ENCODE assay signal across 2 cellular contexts in genomic region chr11:45777127-45777969, GRCh38.
A peak's percentile ranks its signal among the peaks of the same experiment; 100 is the strongest.
TF ChIP-seq lines count a peak whose summit lies in the region.

No MANE protein-coding gene starts in this region.

TF ChIP-seq in liver, 16 proteins besides CTCF, POLR2A, EP300 and RAD21 (continued from another document):
- TF ChIP-seq, protein P1, sequence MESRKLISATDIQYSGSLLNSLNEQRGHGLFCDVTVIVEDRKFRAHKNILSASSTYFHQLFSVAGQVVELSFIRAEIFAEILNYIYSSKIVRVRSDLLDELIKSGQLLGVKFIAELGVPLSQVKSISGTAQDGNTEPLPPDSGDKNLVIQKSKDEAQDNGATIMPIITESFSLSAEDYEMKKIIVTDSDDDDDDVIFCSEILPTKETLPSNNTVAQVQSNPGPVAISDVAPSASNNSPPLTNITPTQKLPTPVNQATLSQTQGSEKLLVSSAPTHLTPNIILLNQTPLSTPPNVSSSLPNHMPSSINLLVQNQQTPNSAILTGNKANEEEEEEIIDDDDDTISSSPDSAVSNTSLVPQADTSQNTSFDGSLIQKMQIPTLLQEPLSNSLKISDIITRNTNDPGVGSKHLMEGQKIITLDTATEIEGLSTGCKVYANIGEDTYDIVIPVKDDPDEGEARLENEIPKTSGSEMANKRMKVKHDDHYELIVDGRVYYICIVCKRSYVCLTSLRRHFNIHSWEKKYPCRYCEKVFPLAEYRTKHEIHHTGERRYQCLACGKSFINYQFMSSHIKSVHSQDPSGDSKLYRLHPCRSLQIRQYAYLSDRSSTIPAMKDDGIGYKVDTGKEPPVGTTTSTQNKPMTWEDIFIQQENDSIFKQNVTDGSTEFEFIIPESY (IDR thresholded peaks at IDR 0.05), result peak; percentile 19

TF ChIP-seq in HepG2, 621 proteins besides CTCF, POLR2A, EP300 and RAD21:
- TF ChIP-seq ZNF407 (CRISPR knock-in tag; IDR thresholded peaks at IDR 0.05; ENCODE audit: not compliant biosample characterization), result no peak
- no peak for TF ChIP-seq CSRNP1 (CRISPR knock-in tag; IDR thresholded peaks at IDR 0.05)
- TF ChIP-seq U2AF2 (IDR thresholded peaks at IDR 0.05; ENCODE audit: low read depth, low read length), result no peak
- no peak for TF ChIP-seq SAP130 (CRISPR knock-in tag; IDR thresholded peaks at IDR 0.05; ENCODE audit: low read depth)
- no peak for TF ChIP-seq ZNF34 (CRISPR knock-in tag; IDR thresholded peaks at IDR 0.05; ENCODE audit: borderline replicate concordance)
- TF ChIP-seq ZNF318 (CRISPR knock-in tag; IDR thresholded peaks at IDR 0.05), result no peak
- TF ChIP-seq ZNF615 (CRISPR knock-in tag; IDR thresholded peaks at IDR 0.05; ENCODE audit: borderline replicate concordance), result no peak
- no peak for TF ChIP-seq SRSF4 (IDR thresholded peaks at IDR 0.05; ENCODE audit: low read depth, low read length, poor library complexity, severe bottlenecking)
- TF ChIP-seq KDM6A (CRISPR knock-in tag; IDR thresholded peaks at IDR 0.05; ENCODE audit: low read depth), result no peak
TF ChIP-seq in HepG2: peak in this region for 0.
